ENCODE assay signal across 8 cellular contexts in the genomic region with DNA sequence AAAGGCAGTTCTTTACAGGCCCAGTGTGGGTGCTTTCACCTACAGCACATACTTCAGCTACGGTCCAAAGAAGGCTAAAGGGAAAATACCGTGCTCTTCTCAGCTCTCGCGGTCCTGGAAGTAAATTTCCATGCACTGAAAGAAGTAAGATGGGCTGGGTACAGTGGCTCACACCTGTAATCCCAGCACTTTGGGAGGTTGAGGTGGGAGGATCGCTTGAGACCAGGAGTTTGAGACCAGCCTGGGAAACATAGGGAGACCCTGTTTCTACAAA.
DNase-seq lines count a peak whose midpoint lies in the region; ATAC-seq lines count a peak whose summit lies in the region.
"Not testable (repeated sequence)": the region's sequence is repeated elsewhere in the genome, so short reads cannot be mapped to it uniquely, and the experiment has no call there.

No MANE protein-coding gene starts in this region.

- ATAC-seq in GM18499 (IDR thresholded peaks at IDR 0.05; ENCODE audit: insufficient read depth, unreplicated experiment) (peak; percentile 19), GM19035 (IDR thresholded peaks at IDR 0.05; ENCODE audit: unreplicated experiment) (peak; percentile 29), GM21447 (IDR thresholded peaks at IDR 0.05; ENCODE audit: unreplicated experiment) (peak; percentile 34), HG02763 (IDR thresholded peaks at IDR 0.05; ENCODE audit: unreplicated experiment) (peak; percentile 19), HG03097 (IDR thresholded peaks at IDR 0.05; ENCODE audit: low FRiP score, unreplicated experiment) (peak; percentile 28), HG03521 (IDR thresholded peaks at IDR 0.05; ENCODE audit: unreplicated experiment) (peak; percentile 24)

- peak overlapping the region; percentile 16 for H3K27ac ChIP-seq in epithelial cell of prostate

- not testable (repeated sequence) for H3K27me3 Mint-ChIP-seq in activated CD4-positive, alpha-beta T cell treated with anti-CD3 and anti-CD28 coated beads, Interleukin-2, amount 10 ng/mL, durations not matched to agents 7 days and 5 days

- H3K9me3 Mint-ChIP-seq in activated CD4-positive, alpha-beta T cell treated with anti-CD3 and anti-CD28 coated beads, Interleukin-2, amount 10 ng/mL, durations not matched to agents 7 days and 5 days = not testable (repeated sequence)

- H3K4me1 Mint-ChIP-seq in activated CD4-positive, alpha-beta T cell treated with anti-CD3 and anti-CD28 coated beads, Interleukin-2, amount 10 ng/mL, durations not matched to agents 7 days and 5 days = peaks cover 61% of the 10 kb centered on the region

- not testable (repeated sequence) for DNase-seq in activated CD4-positive, alpha-beta T cell treated with anti-CD3 and anti-CD28 coated beads, Interleukin-2, amount 10 ng/mL, durations not matched to agents 7 days and 5 days; epithelial cell of prostate (ENCODE audit: low read depth, low spot score)

- CTCF ChIA-PET in activated CD4-positive, alpha-beta T cell treated with anti-CD3 and anti-CD28 coated beads, Interleukin-2, amount 10 ng/mL, durations not matched to agents 7 days and 5 days (lab: Charles Lee) = not testable (repeated sequence)

- H3K36me3 Mint-ChIP-seq in activated CD4-positive, alpha-beta T cell treated with anti-CD3 and anti-CD28 coated beads, Interleukin-2, amount 10 ng/mL, durations not matched to agents 7 days and 5 days (ENCODE audit: low read depth) = peaks cover 42% of the 10 kb centered on the region

- peak overlapping the region; percentile 62 for H3K27ac Mint-ChIP-seq in activated CD4-positive, alpha-beta T cell treated with anti-CD3 and anti-CD28 coated beads, Interleukin-2, amount 10 ng/mL, durations not matched to agents 7 days and 5 days

- POLR2A ChIA-PET in activated CD4-positive, alpha-beta T cell treated with anti-CD3 and anti-CD28 coated beads, Interleukin-2, amount 10 ng/mL, durations not matched to agents 7 days and 5 days (lab: Charles Lee) = not testable (repeated sequence)

- H3K4me3 Mint-ChIP-seq in activated CD4-positive, alpha-beta T cell treated with anti-CD3 and anti-CD28 coated beads, Interleukin-2, amount 10 ng/mL, durations not matched to agents 7 days and 5 days = not testable (repeated sequence)
